17 cellular contexts compared by ENCODE assay signal in genomic region chr1:235575597-235575996, GRCh38.
DNase-seq lines count a peak whose midpoint lies in the region; ATAC-seq, FAIRE-seq and TF ChIP-seq lines count a peak whose summit lies in the region.
"Had no signal": no experiment of that assay in that cellular context is flagged by ENCODE, and none has a peak within 500 bp of the region (broad histone marks: within the 10 kb centered on the region; RNA-seq: fewer than 3 reads in every experiment).

No MANE protein-coding gene starts in this region.

- no peak for TF ChIP-seq RAD21 in K562 (CRISPR knock-in tag; conservative IDR thresholded peaks at IDR 0.05 in 1 of 2, IDR thresholded peaks at IDR 0.05 in 1 of 2)

- H2AFZ ChIP-seq in GM23338 (no peak overlapping the region), K562 (ENCODE audit: low read depth, low read length) (no peak overlapping the region), neuronal stem cell (ENCODE audit: low read length) (no peak overlapping the region)
- H2AFZ ChIP-seq: GM23248 had no signal

- H3K4me1 ChIP-seq in GM23338 (ENCODE audit: insufficient read depth) (no peaks in the 10 kb centered on the region), K562 (replicated peaks in 1 of 2; ENCODE audit: control insufficient read depth in 2 of 2, insufficient read depth in 2 of 2, low read length in 2 of 2) (no peaks in the 10 kb centered on the region), neuronal stem cell (ENCODE audit: control insufficient read depth in 2 of 2, insufficient read depth in 1 of 2, low read depth in 1 of 2, low read length in 2 of 2) (no peaks in the 10 kb centered on the region), uterus (no peaks in the 10 kb centered on the region)

- no peak overlapping the region for H2BK5ac ChIP-seq in neuronal stem cell (ENCODE audit: low read length)

- no peak overlapping the region for H4K8ac ChIP-seq in neuronal stem cell (ENCODE audit: low read depth, low read length)

- intact Hi-C loops in K562 (cut with micrococcal nuclease) (no loop called here), uterus (cut with DNase I; ENCODE audit: low total_unique reads) (no loop called here)

- H3F3A ChIP-seq in GM23338 (replicated peaks; ENCODE audit: low read depth), result no peaks in the 10 kb centered on the region

- H3K9me1 ChIP-seq in K562 (ENCODE audit: control insufficient read depth, insufficient read depth, low read length), result no peaks in the 10 kb centered on the region

- H3K27me3 Mint-ChIP-seq in GM23338 (ENCODE audit: insufficient read depth, low read depth, poor library complexity), result peaks cover 1% of the 10 kb centered on the region
- H3K27me3 Mint-ChIP-seq: CD4-positive, alpha-beta memory T cell had no signal

- no peaks in the 10 kb centered on the region for H3K27me3 ChIP-seq in GM23338 (ENCODE audit: insufficient read depth)
- peaks cover 15 to 29% of the 10 kb centered on the region in 2 experiments; a peak in 4 of 5 replicates for H3K27me3 ChIP-seq in K562 (ENCODE audit: control insufficient read depth in 2 of 2, insufficient read depth in 2 of 2, low read length in 2 of 2)
- H3K27me3 ChIP-seq in neuronal stem cell (ENCODE audit: control insufficient read depth in 3 of 3, insufficient read depth in 3 of 3, low read depth in 1 of 3, low read length in 3 of 3), result no peaks in the 10 kb centered on the region
- H3K27me3 ChIP-seq in uterus, result no peaks in the 10 kb centered on the region

- no peak for ATAC-seq in GM23338
- ATAC-seq in K562, result peak; percentile 58

- in situ Hi-C loops in K562 (cut with MboI), result no loop called here

- H3K79me1 ChIP-seq in neuronal stem cell (ENCODE audit: low read depth, low read length), result no peaks in the 10 kb centered on the region

- H3K14ac ChIP-seq in neuronal stem cell (ENCODE audit: low read length), result no peak overlapping the region

- peaks cover 34% of the 10 kb centered on the region for H3K36me3 Mint-ChIP-seq in GM23338 (ENCODE audit: low read depth)
- H3K36me3 Mint-ChIP-seq: CD4-positive, alpha-beta memory T cell had no signal

- no peak overlapping the region for H3K4me3 Mint-ChIP-seq in GM23338
- H3K4me3 Mint-ChIP-seq: CD4-positive, alpha-beta memory T cell had no signal

- TF ChIP-seq POLR2A in K562 (conservative IDR thresholded peaks at IDR 0.05), result no peak
- no peak for TF ChIP-seq POLR2A in uterus (IDR thresholded peaks at IDR 0.05)

- no peaks in the 10 kb centered on the region for H3K9me2 ChIP-seq in GM23338 (ENCODE audit: insufficient read depth)

- H3K36me3 ChIP-seq in GM23338 (ENCODE audit: insufficient read depth) (peaks cover 11% of the 10 kb centered on the region), K562 (ENCODE audit: control insufficient read depth, insufficient read depth, low read length) (no peaks in the 10 kb centered on the region), neuronal stem cell (replicated peaks in 1 of 2; ENCODE audit: control insufficient read depth in 2 of 2, insufficient read depth in 2 of 2, low read length in 2 of 2) (peaks cover 1 to 42% of the 10 kb centered on the region in 2 donors), uterus (no peaks in the 10 kb centered on the region)

- POLR2A ChIA-PET in K562 (lab: Yijun Ruan, JAX), result interaction anchor here (0.6 kb wide), 1 partner anchor 513 kb away, joined by 8 read pairs; no protein-coding TSS in a partner anchor

- H3K27ac ChIP-seq in GM23338 (ENCODE audit: low read depth) (0 out of 2 replicates have a peak overlapping the region, but pooled peaks have one; percentile 32), K562 (ENCODE audit: extremely low read depth, low read depth, low read length) (no peak overlapping the region), neuronal stem cell (replicated peaks; ENCODE audit: low read length) (no peak overlapping the region), uterus (no peak overlapping the region), caudate nucleus (ENCODE audit: low read depth, low read length) (no peak overlapping the region)
- H3K27ac ChIP-seq: GM23248 had no signal

- peaks cover 4% of the 10 kb centered on the region; the same call in 2 of the 3 replicates for H3K9me3 Mint-ChIP-seq in GM23338

- H3K9me3 ChIP-seq in K562 (replicated peaks; ENCODE audit: control insufficient read depth, insufficient read depth, low read depth, low read length) (no peaks in the 10 kb centered on the region), neuronal stem cell (replicated peaks in 1 of 2; ENCODE audit: control insufficient read depth in 2 of 2, insufficient read depth in 1 of 2, low read depth in 1 of 2, low read length in 2 of 2) (peaks cover 2 to 9% of the 10 kb centered on the region in 2 donors), uterus (no peaks in the 10 kb centered on the region)

- no peak overlapping the region for H4K91ac ChIP-seq in neuronal stem cell (ENCODE audit: low read depth, low read length, poor library complexity)

- TF ChIP-seq CTCF in GM23338 (conservative IDR thresholded peaks at IDR 0.05; ENCODE audit: low read depth in 2 of 2) (no peak), K562 (IDR thresholded peaks at IDR 0.05 in 2 of 3, conservative IDR thresholded peaks at IDR 0.05 in 1 of 3; ENCODE audit: insufficient read depth in 2 of 3, low read depth in 1 of 3, low read length in 3 of 3) (no peak), uterus (IDR thresholded peaks at IDR 0.05) (no peak)

- no peak overlapping the region for H3K4ac ChIP-seq in neuronal stem cell (ENCODE audit: low read length)

- H2BK120ac ChIP-seq in neuronal stem cell (ENCODE audit: low read depth, low read length), result no peak overlapping the region

- no peak for FAIRE-seq in K562 (lab: Jason Lieb, UNC)
- FAIRE-seq: G401.6, GM12892 had no signal

- H2BK12ac ChIP-seq in neuronal stem cell (ENCODE audit: low read length), result no peak overlapping the region

- H3K79me2 ChIP-seq in GM23338 (replicated peaks; ENCODE audit: insufficient read depth) (no peaks in the 10 kb centered on the region), K562 (ENCODE audit: control insufficient read depth, insufficient read depth, low read length) (no peaks in the 10 kb centered on the region)

- H3K23ac ChIP-seq in neuronal stem cell (ENCODE audit: low read depth, low read length, poor library complexity), result no peak overlapping the region

- H3K4me1 Mint-ChIP-seq in GM23338, result no peaks in the 10 kb centered on the region
- H3K4me1 Mint-ChIP-seq: CD4-positive, alpha-beta memory T cell had no signal

- H2BK15ac ChIP-seq in neuronal stem cell (ENCODE audit: low read length), result no peak overlapping the region

- 4% methylated on average over 6 of the region's 6 CpGs for WGBS in K562 (ENCODE audit: insufficient coverage, low coverage, missing lambda C conversion rate)
- no CpG with 5 or more reads among the region's 6 CpGs for WGBS in neuronal stem cell (ENCODE audit: extremely low coverage in 2 of 2, insufficient read length in 2 of 2, insufficient replicate concordance in 1 of 2), 2 donors

- no peak overlapping the region for H2AK5ac ChIP-seq in neuronal stem cell (ENCODE audit: low read depth, low read length)

- no peak overlapping the region for H3K27ac Mint-ChIP-seq in GM23338
- H3K27ac Mint-ChIP-seq: CD4-positive, alpha-beta memory T cell had no signal

- no TSS peak for BruUV-seq in K562 (replicated peaks; lab: Mats Ljungman, UMichigan)

- H3K4me3 ChIP-seq in GM23338 (no peak overlapping the region), K562 (no peak overlapping the region), neuronal stem cell (ENCODE audit: low read length in 2 of 2) (no peak overlapping the region), uterus (no peak overlapping the region)
- H3K4me3 ChIP-seq: GM23248 had no signal

- no peak for TF ChIP-seq EP300 in K562 (IDR thresholded peaks at IDR 0.05; ENCODE audit: low read length)

- no peak for DNase-seq in GM23338 (ENCODE audit: low spot score)
- no peak for DNase-seq in K562 (ENCODE audit: extremely low read depth in 1 of 4, low spot score in 3 of 4)
- DNase-seq in neuronal stem cell (ENCODE audit: low spot score), result no peak
- no peak for DNase-seq in uterus
- DNase-seq in H4 (ENCODE audit: low spot score), result no peak
- DNase-seq in caudate nucleus (lab: John Stamatoyannopoulos, UW), result no peak
- DNase-seq: C1 segment of cervical spinal cord; Calu3; CD4-positive, alpha-beta memory T cell; COR-L47; DMS153; DND-41; GM23248; H7; HCEC 1CT had no signal

- H3K4me2 ChIP-seq in GM23338 (no peak overlapping the region), K562 (ENCODE audit: insufficient read depth, low read length) (no peak overlapping the region), neuronal stem cell (ENCODE audit: insufficient read depth, low read length, poor library complexity, severe bottlenecking) (no peak overlapping the region)

- H3K9ac ChIP-seq in K562 (ENCODE audit: insufficient read depth in 1 of 2, low read depth in 2 of 2, low read length in 2 of 2), result no peak overlapping the region
- H3K9ac ChIP-seq in neuronal stem cell (ENCODE audit: low read depth, low read length, poor library complexity), result no peak overlapping the region
- H3K9ac ChIP-seq: GM23248 had no signal

- H4K20me1 ChIP-seq in GM23338 (replicated peaks; ENCODE audit: insufficient read depth) (no peaks in the 10 kb centered on the region), K562 (replicated peaks; ENCODE audit: control insufficient read depth, insufficient read depth, low read length) (no peaks in the 10 kb centered on the region)

- H3K18ac ChIP-seq in neuronal stem cell (ENCODE audit: low read length), result peak overlapping the region; percentile 27

- CTCF ChIA-PET in K562 (lab: Yijun Ruan, JAX; ENCODE audit: low intra/inter-chr PET ratio), result no interaction called here
